Comparison of ENCODE assay signal across 16 cellular contexts in genomic region chr4:128709268-128709667, GRCh38.
DNase-seq lines count a peak whose midpoint lies in the region; ATAC-seq and TF ChIP-seq lines count a peak whose summit lies in the region.
"Had no signal": no experiment of that assay in that cellular context is flagged by ENCODE, and none has a peak within 500 bp of the region (broad histone marks: within the 10 kb centered on the region; RNA-seq: fewer than 3 reads in every experiment).

No MANE protein-coding gene starts in this region.

- peaks cover 3% of the 10 kb centered on the region; the same call in 1 of the 2 replicates for H3K9me2 ChIP-seq in GM23338 (ENCODE audit: insufficient read depth)

- TF ChIP-seq CTCF in GM23338 (conservative IDR thresholded peaks at IDR 0.05; ENCODE audit: low read depth in 2 of 2), result no peak
- TF ChIP-seq CTCF in WTC11 (IDR thresholded peaks at IDR 0.05), result no peak
- TF ChIP-seq CTCF in progenitor cell of endocrine pancreas (IDR thresholded peaks at IDR 0.05; ENCODE audit: unreplicated experiment), result no peak

- peak overlapping the region in 1 of 2 donors; percentile 50 for H3K4me3 Mint-ChIP-seq in activated T-cell treated with anti-CD3 and anti-CD28 coated beads, Interleukin-2, amount 50 U/mL, for 72 hours
- H3K4me3 Mint-ChIP-seq in GM23338, result no peak overlapping the region
- no peak overlapping the region for H3K4me3 Mint-ChIP-seq in WTC11
- peak overlapping the region in 9 of 10 donors; percentile 5 to 72 (median 57) for H3K4me3 Mint-ChIP-seq in naive thymus-derived CD8-positive, alpha-beta T cell
- no peak overlapping the region for H3K4me3 Mint-ChIP-seq in progenitor cell of endocrine pancreas (ENCODE audit: low read depth)

- peak overlapping the region; percentile 91; the same call in 1 of the 2 replicates for H2AFZ ChIP-seq in GM23338

- H3K4me2 ChIP-seq in GM23338, result no peak overlapping the region; the same call in 1 of the 2 replicates

- no peak for ATAC-seq in activated T-cell treated with anti-CD3 and anti-CD28 coated beads, Interleukin-2, amount 50 U/mL, for 72 hours (replicated peaks in 1 of 2)
- ATAC-seq in GM23338, result no peak
- ATAC-seq in WTC11, result peak; percentile 30; the same call in 1 of the 2 replicates
- peak in 1 of 2 donors; percentile 44 for ATAC-seq in naive thymus-derived CD8-positive, alpha-beta T cell
- ATAC-seq: heart left ventricle, mucosa of descending colon had no signal

- H3K27ac ChIP-seq in GM23338 (ENCODE audit: low read depth), result peak overlapping the region; percentile 26; the same call in 1 of the 2 replicates
- H3K27ac ChIP-seq: coronary artery, esophagus squamous epithelium, heart left ventricle had no signal

- H3K4me1 Mint-ChIP-seq in activated T-cell treated with anti-CD3 and anti-CD28 coated beads, Interleukin-2, amount 50 U/mL, for 72 hours (ENCODE audit: low read depth), result peaks cover 15% of the 10 kb centered on the region
- H3K4me1 Mint-ChIP-seq in GM23338 (peaks cover 21% of the 10 kb centered on the region), WTC11 (peaks cover 24% of the 10 kb centered on the region), progenitor cell of endocrine pancreas (ENCODE audit: low read depth) (peaks cover 15% of the 10 kb centered on the region)
- peaks cover 6 to 16% (median 12%) of the 10 kb centered on the region in 4 donors for H3K4me1 Mint-ChIP-seq in naive thymus-derived CD8-positive, alpha-beta T cell

- H3K36me3 ChIP-seq in GM23338 (ENCODE audit: insufficient read depth), result no peaks in the 10 kb centered on the region
- H3K36me3 ChIP-seq: esophagus squamous epithelium, heart left ventricle had no signal

- no peak overlapping the region for H3K4me3 ChIP-seq in GM23338
- H3K4me3 ChIP-seq: coronary artery, esophagus squamous epithelium, heart left ventricle, mucosa of descending colon had no signal

- POLR2A ChIA-PET in WTC11 (lab: Charles Lee), result no interaction called here
- POLR2A ChIA-PET in naive thymus-derived CD8-positive, alpha-beta T cell (lab: Charles Lee), result no interaction called here

- no peaks in the 10 kb centered on the region for H3K27me3 ChIP-seq in GM23338 (ENCODE audit: insufficient read depth)
- H3K27me3 ChIP-seq: esophagus squamous epithelium, heart left ventricle had no signal

- peak overlapping the region; percentile 67 for H3K27ac Mint-ChIP-seq in activated T-cell treated with anti-CD3 and anti-CD28 coated beads, Interleukin-2, amount 50 U/mL, for 72 hours
- H3K27ac Mint-ChIP-seq in GM23338 (peak overlapping the region; percentile 20; the same call in 1 of the 2 replicates), WTC11 (peak overlapping the region; percentile 63), progenitor cell of endocrine pancreas (no peak overlapping the region)
- peak overlapping the region; percentile 53 to 91 (median 79) for H3K27ac Mint-ChIP-seq in naive thymus-derived CD8-positive, alpha-beta T cell

- H3K27me3 Mint-ChIP-seq in activated T-cell treated with anti-CD3 and anti-CD28 coated beads, Interleukin-2, amount 50 U/mL, for 72 hours (ENCODE audit: low read depth), result no peaks in the 10 kb centered on the region
- peaks cover 8% of the 10 kb centered on the region for H3K27me3 Mint-ChIP-seq in GM23338 (ENCODE audit: insufficient read depth, low read depth, poor library complexity)
- no peaks in the 10 kb centered on the region for H3K27me3 Mint-ChIP-seq in WTC11 (ENCODE audit: low read depth)
- H3K27me3 Mint-ChIP-seq in naive thymus-derived CD8-positive, alpha-beta T cell, result no peaks in the 10 kb centered on the region
- H3K27me3 Mint-ChIP-seq in progenitor cell of endocrine pancreas, result no peaks in the 10 kb centered on the region

- no peaks in the 10 kb centered on the region for H3K36me3 Mint-ChIP-seq in activated T-cell treated with anti-CD3 and anti-CD28 coated beads, Interleukin-2, amount 50 U/mL, for 72 hours (ENCODE audit: insufficient read depth in 2 of 2)
- H3K36me3 Mint-ChIP-seq in GM23338 (ENCODE audit: low read depth) (peaks cover 3% of the 10 kb centered on the region), WTC11 (peaks cover 8% of the 10 kb centered on the region), progenitor cell of endocrine pancreas (ENCODE audit: insufficient read depth) (no peaks in the 10 kb centered on the region)
- H3K36me3 Mint-ChIP-seq in naive thymus-derived CD8-positive, alpha-beta T cell, result no peaks in the 10 kb centered on the region

- H3K79me2 ChIP-seq in GM23338 (replicated peaks; ENCODE audit: insufficient read depth), result no peaks in the 10 kb centered on the region

- H3K9me3 Mint-ChIP-seq in activated T-cell treated with anti-CD3 and anti-CD28 coated beads, Interleukin-2, amount 50 U/mL, for 72 hours, result no peaks in the 10 kb centered on the region
- peaks cover 2% of the 10 kb centered on the region; the same call in 2 of the 3 replicates for H3K9me3 Mint-ChIP-seq in GM23338
- peaks cover 3% of the 10 kb centered on the region for H3K9me3 Mint-ChIP-seq in WTC11
- no peaks in the 10 kb centered on the region for H3K9me3 Mint-ChIP-seq in naive thymus-derived CD8-positive, alpha-beta T cell
- H3K9me3 Mint-ChIP-seq in progenitor cell of endocrine pancreas (ENCODE audit: low read depth), result peaks cover 2% of the 10 kb centered on the region

- CTCF ChIA-PET in WTC11 (lab: Charles Lee), result interaction anchor here (1.2 kb wide), 1 partner anchor 255 kb away, joined by 9 read pairs; no protein-coding TSS in a partner anchor

- no peaks in the 10 kb centered on the region for H4K20me1 ChIP-seq in GM23338 (replicated peaks; ENCODE audit: insufficient read depth)

- peaks cover 20% of the 10 kb centered on the region for H3K4me1 ChIP-seq in GM23338 (ENCODE audit: insufficient read depth)
- H3K4me1 ChIP-seq: heart left ventricle had no signal

- H3F3A ChIP-seq in GM23338 (replicated peaks; ENCODE audit: low read depth), result 0 out of 2 replicates have a peak, but pooled peaks cover 3% of the 10 kb centered on the region

- no peak for DNase-seq in activated T-cell treated with anti-CD3 and anti-CD28 coated beads, Interleukin-2, amount 50 U/mL, for 72 hours
- DNase-seq in activated T-cell treated with anti-CD3 and anti-CD28 coated beads for 4 hours (no peak), GM23338 (ENCODE audit: low spot score) (no peak), WTC11 (ENCODE audit: low spot score) (no peak), NCI-H1436 treated with DMSO at 0.1 percent for 48 hours (lab: John Stamatoyannopoulos, UW) (no peak), progenitor cell of endocrine pancreas (ENCODE audit: low spot score, unreplicated experiment) (no peak), DMS153 (lab: John Stamatoyannopoulos, UW) (no peak)
- DNase-seq in naive thymus-derived CD8-positive, alpha-beta T cell, result peak in 1 of 10 donors; percentile 12
- DNase-seq: DMS53, esophagus squamous epithelium, heart left ventricle, mucosa of descending colon, NCI-H2081, NCI-H526 treated with DMSO at 0.1 percent for 48 hours, RPMI8226 had no signal

TF ChIP-seq in GM23338, 12 proteins besides CTCF, POLR2A, EP300 and RAD21 (continues in another document):
- no peak for TF ChIP-seq EZH2 (IDR thresholded peaks at IDR 0.05; ENCODE audit: low read depth, unreplicated experiment)
- TF ChIP-seq EZH2phosphoT487 (IDR thresholded peaks at IDR 0.05; ENCODE audit: unreplicated experiment), result no peak
- TF ChIP-seq CREB1 (CRISPR knock-in tag; IDR thresholded peaks at IDR 0.05; ENCODE audit: low read depth), result no peak

TF ChIP-seq in WTC11, 78 proteins besides CTCF, POLR2A, EP300 and RAD21 (continues in another document):
- TF ChIP-seq, protein P1, sequence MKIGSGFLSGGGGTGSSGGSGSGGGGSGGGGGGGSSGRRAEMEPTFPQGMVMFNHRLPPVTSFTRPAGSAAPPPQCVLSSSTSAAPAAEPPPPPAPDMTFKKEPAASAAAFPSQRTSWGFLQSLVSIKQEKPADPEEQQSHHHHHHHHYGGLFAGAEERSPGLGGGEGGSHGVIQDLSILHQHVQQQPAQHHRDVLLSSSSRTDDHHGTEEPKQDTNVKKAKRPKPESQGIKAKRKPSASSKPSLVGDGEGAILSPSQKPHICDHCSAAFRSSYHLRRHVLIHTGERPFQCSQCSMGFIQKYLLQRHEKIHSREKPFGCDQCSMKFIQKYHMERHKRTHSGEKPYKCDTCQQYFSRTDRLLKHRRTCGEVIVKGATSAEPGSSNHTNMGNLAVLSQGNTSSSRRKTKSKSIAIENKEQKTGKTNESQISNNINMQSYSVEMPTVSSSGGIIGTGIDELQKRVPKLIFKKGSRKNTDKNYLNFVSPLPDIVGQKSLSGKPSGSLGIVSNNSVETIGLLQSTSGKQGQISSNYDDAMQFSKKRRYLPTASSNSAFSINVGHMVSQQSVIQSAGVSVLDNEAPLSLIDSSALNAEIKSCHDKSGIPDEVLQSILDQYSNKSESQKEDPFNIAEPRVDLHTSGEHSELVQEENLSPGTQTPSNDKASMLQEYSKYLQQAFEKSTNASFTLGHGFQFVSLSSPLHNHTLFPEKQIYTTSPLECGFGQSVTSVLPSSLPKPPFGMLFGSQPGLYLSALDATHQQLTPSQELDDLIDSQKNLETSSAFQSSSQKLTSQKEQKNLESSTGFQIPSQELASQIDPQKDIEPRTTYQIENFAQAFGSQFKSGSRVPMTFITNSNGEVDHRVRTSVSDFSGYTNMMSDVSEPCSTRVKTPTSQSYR (CRISPR knock-in tag; IDR thresholded peaks at IDR 0.05), result no peak
- TF ChIP-seq, protein P2, sequence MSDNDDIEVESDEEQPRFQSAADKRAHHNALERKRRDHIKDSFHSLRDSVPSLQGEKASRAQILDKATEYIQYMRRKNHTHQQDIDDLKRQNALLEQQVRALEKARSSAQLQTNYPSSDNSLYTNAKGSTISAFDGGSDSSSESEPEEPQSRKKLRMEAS (CRISPR knock-in tag; IDR thresholded peaks at IDR 0.05), result no peak
- TF ChIP-seq, protein P3, sequence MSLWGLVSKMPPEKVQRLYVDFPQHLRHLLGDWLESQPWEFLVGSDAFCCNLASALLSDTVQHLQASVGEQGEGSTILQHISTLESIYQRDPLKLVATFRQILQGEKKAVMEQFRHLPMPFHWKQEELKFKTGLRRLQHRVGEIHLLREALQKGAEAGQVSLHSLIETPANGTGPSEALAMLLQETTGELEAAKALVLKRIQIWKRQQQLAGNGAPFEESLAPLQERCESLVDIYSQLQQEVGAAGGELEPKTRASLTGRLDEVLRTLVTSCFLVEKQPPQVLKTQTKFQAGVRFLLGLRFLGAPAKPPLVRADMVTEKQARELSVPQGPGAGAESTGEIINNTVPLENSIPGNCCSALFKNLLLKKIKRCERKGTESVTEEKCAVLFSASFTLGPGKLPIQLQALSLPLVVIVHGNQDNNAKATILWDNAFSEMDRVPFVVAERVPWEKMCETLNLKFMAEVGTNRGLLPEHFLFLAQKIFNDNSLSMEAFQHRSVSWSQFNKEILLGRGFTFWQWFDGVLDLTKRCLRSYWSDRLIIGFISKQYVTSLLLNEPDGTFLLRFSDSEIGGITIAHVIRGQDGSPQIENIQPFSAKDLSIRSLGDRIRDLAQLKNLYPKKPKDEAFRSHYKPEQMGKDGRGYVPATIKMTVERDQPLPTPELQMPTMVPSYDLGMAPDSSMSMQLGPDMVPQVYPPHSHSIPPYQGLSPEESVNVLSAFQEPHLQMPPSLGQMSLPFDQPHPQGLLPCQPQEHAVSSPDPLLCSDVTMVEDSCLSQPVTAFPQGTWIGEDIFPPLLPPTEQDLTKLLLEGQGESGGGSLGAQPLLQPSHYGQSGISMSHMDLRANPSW (CRISPR knock-in tag; conservative IDR thresholded peaks at IDR 0.05; ENCODE audit: low read depth), result no peak
- TF ChIP-seq ZNF671 (CRISPR knock-in tag; IDR thresholded peaks at IDR 0.05), result no peak

Comparison
In these comparisons a context has a peak if more than half of its experiments do, and no peak if none do; other contexts are left out.
1. H3K4me3 Mint-ChIP-seq: peak in naive thymus-derived CD8-positive, alpha-beta T cell (9 of 10); none in GM23338 (single experiment), WTC11 (single experiment) and progenitor cell of endocrine pancreas (single experiment).